15 cellular contexts compared by ENCODE assay signal in genomic region chr18:62073882-62074281, GRCh38.
A peak's percentile ranks its signal among the peaks of the same experiment; 100 is the strongest.
DNase-seq lines count a peak whose midpoint lies in the region; TF ChIP-seq lines count a peak whose summit lies in the region.
"Had no signal": no experiment of that assay in that cellular context is flagged by ENCODE, and none has a peak within 500 bp of the region (broad histone marks: within the 10 kb centered on the region; RNA-seq: fewer than 3 reads in every experiment).

No MANE protein-coding gene starts in this region.

- H3K9me2 ChIP-seq in hepatocyte (replicated peaks; ENCODE audit: insufficient read depth) = no peaks in the 10 kb centered on the region

- H3K27ac ChIP-seq in hepatocyte (no peak overlapping the region), liver (ENCODE audit: low read depth in 1 of 2, low read length in 2 of 2) (peak overlapping the region; percentile 84 to 90)
- H3K27ac ChIP-seq: C4-2B, HL-60 had no signal

- TF ChIP-seq CTCF in hepatocyte (IDR thresholded peaks at IDR 0.05; ENCODE audit: poor library complexity) (no peak), liver (IDR thresholded peaks at IDR 0.05; ENCODE audit: low read depth, low read length, missing input control) (no peak)

- no peak overlapping the region for H2AFZ ChIP-seq in hepatocyte
- H2AFZ ChIP-seq: GM23338 had no signal

- H3K9me3 ChIP-seq in hepatocyte (ENCODE audit: low read depth) (no peaks in the 10 kb centered on the region), liver (ENCODE audit: control insufficient read depth in 4 of 4, low read length in 3 of 4) (no peaks in the 10 kb centered on the region)
- H3K9me3 ChIP-seq: Caco-2 had no signal

- peak overlapping the region in 1 of 2 donors; percentile 24 for H3K9ac ChIP-seq in liver (ENCODE audit: low read depth in 1 of 2, low read length in 2 of 2)

- H4K20me1 ChIP-seq in hepatocyte (ENCODE audit: insufficient read depth, poor library complexity, severe bottlenecking) = no peaks in the 10 kb centered on the region

- DNase-seq in hepatocyte (ENCODE audit: low spot score) (peak; percentile 18), mucosa of gallbladder (ENCODE audit: low spot score) (peak; percentile 42), AG08395 (ENCODE audit: low spot score) (no peak)
- no peak for DNase-seq in effector CD4-positive, alpha-beta T cell
- DNase-seq in effector CD8-positive, alpha-beta T cell (lab: John Stamatoyannopoulos, UW) = no peak
- DNase-seq: ACHN; AML-193; Caco-2; CD4-positive, alpha-beta T cell; HFFc6; IMR-90 had no signal

- no peak overlapping the region for H3K4me3 ChIP-seq in hepatocyte
- H3K4me3 ChIP-seq in liver (ENCODE audit: low read depth in 1 of 3, low read length in 3 of 3) = no peak overlapping the region
- H3K4me3 ChIP-seq: GM23338 had no signal

- H3K36me3 ChIP-seq in hepatocyte (replicated peaks; ENCODE audit: insufficient read depth, low read depth) (no peaks in the 10 kb centered on the region), liver (ENCODE audit: control insufficient read depth in 4 of 4, insufficient read depth in 3 of 4, low read depth in 1 of 4, low read length in 3 of 4) (peaks cover 0 to 2% (median 0%) of the 10 kb centered on the region in 4 donors)

- no peaks in the 10 kb centered on the region for H3K79me2 ChIP-seq in hepatocyte

- H3K27me3 ChIP-seq in hepatocyte = no peaks in the 10 kb centered on the region
- H3K27me3 ChIP-seq in liver (ENCODE audit: control insufficient read depth in 4 of 4, insufficient read depth in 4 of 4, low read length in 3 of 4) = no peaks in the 10 kb centered on the region

- peak; percentile 45 to 59 for TF ChIP-seq RAD21 in liver (IDR thresholded peaks at IDR 0.05)

- H3K4me1 ChIP-seq in hepatocyte (ENCODE audit: insufficient read depth) (no peaks in the 10 kb centered on the region), liver (ENCODE audit: control insufficient read depth in 4 of 4, insufficient read depth in 4 of 4, low read length in 3 of 4) (peaks cover 0 to 2% (median under 1%) of the 10 kb centered on the region in 4 donors)
- H3K4me1 ChIP-seq: Caco-2 had no signal

- no peak overlapping the region for H3K4me2 ChIP-seq in hepatocyte
- H3K4me2 ChIP-seq: GM23338 had no signal

TF ChIP-seq in liver, 16 proteins besides CTCF, POLR2A, EP300 and RAD21:
- TF ChIP-seq ZBTB33 (IDR thresholded peaks at IDR 0.05) (peak; percentile 82), JUND (IDR thresholded peaks at IDR 0.05) (peak; percentile 58 to 67), YY1 (IDR thresholded peaks at IDR 0.05) (peak; percentile 63), NR2F2 (IDR thresholded peaks at IDR 0.05) (peak; percentile 52), FOXA2 (IDR thresholded peaks at IDR 0.05) (peak; percentile 88), TAF1 (conservative IDR thresholded peaks at IDR 0.05) (no peak), EGR1 (IDR thresholded peaks at IDR 0.05; ENCODE audit: low read depth in 2 of 2) (peak in 1 of 2 donors; percentile 42), ATF3 (IDR thresholded peaks at IDR 0.05) (no peak), GABPA (IDR thresholded peaks at IDR 0.05 in 1 of 2, conservative IDR thresholded peaks at IDR 0.05 in 1 of 2) (peak in 1 of 2 donors; percentile 54), SP1 (IDR thresholded peaks at IDR 0.05) (peak; percentile 98), HNF4G (IDR thresholded peaks at IDR 0.05) (peak; percentile 92), FOXA1 (IDR thresholded peaks at IDR 0.05) (peak; percentile 70), MAX (IDR thresholded peaks at IDR 0.05) (peak; percentile 83), HNF4A (conservative IDR thresholded peaks at IDR 0.05) (peak; percentile 98 to 99), RXRA (IDR thresholded peaks at IDR 0.05) (peak; percentile 92 to 93)
- TF ChIP-seq, protein P1, sequence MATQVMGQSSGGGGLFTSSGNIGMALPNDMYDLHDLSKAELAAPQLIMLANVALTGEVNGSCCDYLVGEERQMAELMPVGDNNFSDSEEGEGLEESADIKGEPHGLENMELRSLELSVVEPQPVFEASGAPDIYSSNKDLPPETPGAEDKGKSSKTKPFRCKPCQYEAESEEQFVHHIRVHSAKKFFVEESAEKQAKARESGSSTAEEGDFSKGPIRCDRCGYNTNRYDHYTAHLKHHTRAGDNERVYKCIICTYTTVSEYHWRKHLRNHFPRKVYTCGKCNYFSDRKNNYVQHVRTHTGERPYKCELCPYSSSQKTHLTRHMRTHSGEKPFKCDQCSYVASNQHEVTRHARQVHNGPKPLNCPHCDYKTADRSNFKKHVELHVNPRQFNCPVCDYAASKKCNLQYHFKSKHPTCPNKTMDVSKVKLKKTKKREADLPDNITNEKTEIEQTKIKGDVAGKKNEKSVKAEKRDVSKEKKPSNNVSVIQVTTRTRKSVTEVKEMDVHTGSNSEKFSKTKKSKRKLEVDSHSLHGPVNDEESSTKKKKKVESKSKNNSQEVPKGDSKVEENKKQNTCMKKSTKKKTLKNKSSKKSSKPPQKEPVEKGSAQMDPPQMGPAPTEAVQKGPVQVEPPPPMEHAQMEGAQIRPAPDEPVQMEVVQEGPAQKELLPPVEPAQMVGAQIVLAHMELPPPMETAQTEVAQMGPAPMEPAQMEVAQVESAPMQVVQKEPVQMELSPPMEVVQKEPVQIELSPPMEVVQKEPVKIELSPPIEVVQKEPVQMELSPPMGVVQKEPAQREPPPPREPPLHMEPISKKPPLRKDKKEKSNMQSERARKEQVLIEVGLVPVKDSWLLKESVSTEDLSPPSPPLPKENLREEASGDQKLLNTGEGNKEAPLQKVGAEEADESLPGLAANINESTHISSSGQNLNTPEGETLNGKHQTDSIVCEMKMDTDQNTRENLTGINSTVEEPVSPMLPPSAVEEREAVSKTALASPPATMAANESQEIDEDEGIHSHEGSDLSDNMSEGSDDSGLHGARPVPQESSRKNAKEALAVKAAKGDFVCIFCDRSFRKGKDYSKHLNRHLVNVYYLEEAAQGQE (IDR thresholded peaks at IDR 0.05) = peak; percentile 87

Comparison
In these comparisons a context has a peak if more than half of its experiments do, and no peak if none do; other contexts are left out.
1. DNase-seq: peak in hepatocyte (single experiment) and mucosa of gallbladder (single experiment); none in effector CD4-positive, alpha-beta T cell (single experiment), AG08395 (single experiment) and effector CD8-positive, alpha-beta T cell (single experiment).